ENCODE assay signal across 10 cellular contexts in the genomic region with DNA sequence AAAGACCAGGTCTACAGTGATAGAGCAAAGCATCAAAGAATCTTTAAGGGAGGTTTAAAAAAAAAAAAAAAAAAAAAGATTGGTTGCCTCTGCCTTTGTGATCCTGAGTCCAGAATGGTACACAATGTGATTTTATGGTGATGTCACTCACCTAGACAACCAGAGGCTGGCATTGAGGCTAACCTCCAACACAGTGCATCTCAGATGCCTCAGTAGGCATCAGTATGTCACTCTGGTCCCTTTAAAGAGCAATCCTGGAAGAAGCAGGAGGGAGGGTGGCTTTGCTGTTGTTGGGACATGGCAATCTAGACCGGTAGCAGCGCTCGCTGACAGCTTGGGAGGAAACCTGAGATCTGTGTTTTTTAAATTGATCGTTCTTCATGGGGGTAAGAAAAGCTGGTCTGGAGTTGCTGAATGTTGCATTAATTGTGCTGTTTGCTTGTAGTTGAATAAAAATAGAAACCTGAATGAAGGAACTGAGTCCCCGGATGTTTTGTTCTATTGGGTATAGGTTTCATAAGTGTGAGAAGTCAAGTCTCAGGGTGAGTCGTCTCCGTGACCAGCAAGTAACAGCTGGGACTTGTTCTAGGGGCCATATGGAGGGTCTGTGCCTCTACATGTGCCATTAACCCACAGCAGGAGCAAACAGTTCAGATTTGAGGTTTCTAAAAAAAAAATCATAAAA.
DNase-seq lines count a peak whose midpoint lies in the region; ATAC-seq and TF ChIP-seq lines count a peak whose summit lies in the region.
"Had no signal": no experiment of that assay in that cellular context is flagged by ENCODE, and none has a peak within 500 bp of the region (broad histone marks: within the 10 kb centered on the region; RNA-seq: fewer than 3 reads in every experiment).

No MANE protein-coding gene starts in this region.

- no peak for ATAC-seq in memory B cell (ENCODE audit: low read depth)
- no peak for ATAC-seq in HG03135 (IDR thresholded peaks at IDR 0.05; ENCODE audit: unreplicated experiment)

- H3K27ac Mint-ChIP-seq in memory B cell = peak overlapping the region; percentile 85

- H3K36me3 Mint-ChIP-seq in memory B cell = peaks cover 25% of the 10 kb centered on the region

- H3K4me1 Mint-ChIP-seq in memory B cell = peaks cover 11% of the 10 kb centered on the region

- DNase-seq in GM12865 (ENCODE audit: low read depth) (peak; percentile 83), GM20000 (ENCODE audit: low spot score) (peak; percentile 44), NCI-H1694 (lab: John Stamatoyannopoulos, UW) (peak; percentile 43), memory B cell (ENCODE audit: low spot score in 2 of 2) (no peak), DMS153 (lab: John Stamatoyannopoulos, UW) (no peak), NCI-H345 treated with DMSO at 0.1 percent for 48 hours (lab: John Stamatoyannopoulos, UW; ENCODE audit: unreplicated experiment) (no peak), HuH-7 (ENCODE audit: low spot score) (no peak)
- DNase-seq: mesendoderm, NCI-H2081 treated with DMSO at 0.1 percent for 48 hours had no signal

- no peak overlapping the region for H3K4me3 Mint-ChIP-seq in memory B cell

- no peak for TF ChIP-seq CTCF in GM12865 (IDR thresholded peaks at IDR 0.05; ENCODE audit: insufficient read depth, low read depth, low read length, missing control alignments)
- no peak for TF ChIP-seq CTCF in GM20000 (IDR thresholded peaks at IDR 0.05; ENCODE audit: extremely low read depth, missing control alignments)

- no peaks in the 10 kb centered on the region for H3K27me3 Mint-ChIP-seq in memory B cell

- no peaks in the 10 kb centered on the region for H3K9me3 Mint-ChIP-seq in memory B cell

- H3K4me3 ChIP-seq in GM12865 (ENCODE audit: low read depth, low read length) = no peak overlapping the region

Comparison
In these comparisons a context has a peak if more than half of its experiments do, and no peak if none do; other contexts are left out.
1. DNase-seq: peak in GM12865 (single experiment), GM20000 (single experiment) and NCI-H1694 (single experiment); none in memory B cell (0 of 2), DMS153 (single experiment), NCI-H345 treated with DMSO at 0.1 percent for 48 hours (single experiment) and HuH-7 (single experiment).